Comparison of ENCODE assay signal across 25 cellular contexts in the genomic region with DNA sequence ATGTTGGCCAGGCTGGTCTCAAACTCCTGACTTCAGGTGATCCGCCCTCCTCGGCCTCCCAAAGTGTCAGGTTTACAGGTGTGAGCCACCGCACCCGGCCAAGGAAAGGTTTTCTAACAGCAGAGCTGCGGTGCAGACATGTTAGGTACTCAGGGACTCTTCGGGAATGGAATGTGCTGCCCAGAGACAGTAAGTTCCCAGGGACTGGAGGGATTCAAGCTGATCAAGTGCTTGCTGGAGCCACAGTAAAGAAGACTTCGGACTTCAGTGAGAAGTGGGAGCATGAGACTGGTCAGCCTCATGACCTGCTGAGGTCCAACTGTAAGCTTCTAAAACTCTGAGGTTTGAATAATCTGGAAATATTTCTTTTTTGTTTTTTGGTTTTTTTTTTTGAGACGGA. TPM values are rescaled to one million over a fixed set of nuclear protein-coding genes. Genes with fewer than 3 reads are reported as not detected.
DNase-seq lines count a peak whose midpoint lies in the region; ATAC-seq and TF ChIP-seq lines count a peak whose summit lies in the region.
"Had no signal": no experiment of that assay in that cellular context is flagged by ENCODE, and none has a peak within 500 bp of the region (broad histone marks: within the 10 kb centered on the region; RNA-seq: fewer than 3 reads in every experiment).

No MANE protein-coding gene starts in this region.

- H3K27ac Mint-ChIP-seq in nephron = peak overlapping the region in 2 of 3 experiments; percentile 63 to 96
- no peak overlapping the region for H3K27ac Mint-ChIP-seq in activated naive CD4-positive, alpha-beta T cell treated with anti-CD3 and anti-CD28 coated beads for 36 hours
- H3K27ac Mint-ChIP-seq: CD4-positive, alpha-beta memory T cell; GM23338; HFFc6 had no signal

- H2BK20ac ChIP-seq in IMR-90 (ENCODE audit: low read depth, low read length) = no peak overlapping the region; the same call in 1 of the 2 replicates

- no peak overlapping the region for H4K91ac ChIP-seq in IMR-90 (ENCODE audit: insufficient read depth, low read depth, low read length)

- H3K27me3 ChIP-seq in IMR-90 (ENCODE audit: control insufficient read depth, insufficient read depth, low read length) (peaks cover 3% of the 10 kb centered on the region; the same call in 1 of the 2 replicates), esophagus (ENCODE audit: control insufficient read depth in 1 of 2, insufficient read depth in 2 of 2, low read length in 2 of 2) (no peaks in the 10 kb centered on the region), stomach (peaks cover 0 to 29% (median 0%) of the 10 kb centered on the region in 3 donors)

- no peak for ATAC-seq in IMR-90 (ENCODE audit: low read depth)
- ATAC-seq in HG03196 (IDR thresholded peaks at IDR 0.05; ENCODE audit: unreplicated experiment) = no peak
- ATAC-seq: GM23338 had no signal

- POLR2A ChIA-PET in IMR-90 (lab: Charles Lee; ENCODE audit: unreplicated experiment) = no interaction called here

- no peak overlapping the region for H3K56ac ChIP-seq in IMR-90 (ENCODE audit: extremely low read depth, insufficient read depth, low read length)

- DNase-seq in IMR-90 = no peak
- DNase-seq in stomach = no peak
- no peak for DNase-seq in NCI-H1417 (lab: John Stamatoyannopoulos, UW)
- DNase-seq in NCI-H2029 (lab: John Stamatoyannopoulos, UW) = no peak
- DNase-seq in activated naive CD4-positive, alpha-beta T cell treated with anti-CD3 and anti-CD28 coated beads for 36 hours = no peak
- DNase-seq: C1 segment of cervical spinal cord; Caco-2; CD4-positive, alpha-beta memory T cell; HFFc6; Karpas-422; NCI-H1092; NCI-H1436 treated with DMSO at 0.1 percent for 48 hours; NCI-H1930; NCI-H446 treated with DMSO at 0.1 percent for 48 hours; NCI-H526; Right ventricle myocardium superior; RPMI8226 had no signal

- no peak overlapping the region for H4K8ac ChIP-seq in IMR-90 (ENCODE audit: low read depth in 2 of 2, low read length in 2 of 2)

- H2AFZ ChIP-seq in IMR-90 (replicated peaks; ENCODE audit: low read length, poor library complexity) = no peak overlapping the region
- H2AFZ ChIP-seq: GM23338 had no signal

- H3K9me3 Mint-ChIP-seq in nephron = peaks cover 6% of the 10 kb centered on the region
- H3K9me3 Mint-ChIP-seq in activated naive CD4-positive, alpha-beta T cell treated with anti-CD3 and anti-CD28 coated beads for 36 hours = peaks cover 3% of the 10 kb centered on the region

- no peak overlapping the region for H3K27ac ChIP-seq in IMR-90 (ENCODE audit: insufficient read depth, low read length)
- peak overlapping the region; percentile 17 to 21 for H3K27ac ChIP-seq in esophagus (ENCODE audit: low read depth in 2 of 2, low read length in 1 of 2)
- peak overlapping the region in 4 of 5 donors; percentile 73 to 93 (median 79) for H3K27ac ChIP-seq in stomach
- H3K27ac ChIP-seq: HL-60 had no signal

- no peak overlapping the region for H3K4me2 ChIP-seq in IMR-90 (ENCODE audit: low read depth, low read length)
- H3K4me2 ChIP-seq: GM23338 had no signal

- WGBS in IMR-90 (ENCODE audit: extremely low coverage in 2 of 2, insufficient read length in 1 of 2), 2 experiments = 85% methylated on average over 7 of the region's 8 CpGs; no CpG with 5 or more reads in 1 of the 2 experiments
- 86 to 87% methylated on average over 8 of the region's 8 CpGs for WGBS in esophagus, 2 donors
- 76 to 92% (median 90%) methylated on average over 7 to 8 of the region's 8 CpGs for WGBS in stomach, 5 donors

- H4K5ac ChIP-seq in IMR-90 (ENCODE audit: low read depth, low read length) = no peak overlapping the region

- in situ Hi-C loops in IMR-90 (cut with MboI; ENCODE audit: low sequenced_read_pairs) = no loop called here

- no peak overlapping the region for H2AK9ac ChIP-seq in IMR-90 (replicated peaks; ENCODE audit: low read depth, low read length, poor library complexity)

- H3K14ac ChIP-seq in IMR-90 (replicated peaks; ENCODE audit: low read depth, low read length) = no peak overlapping the region

- H2BK15ac ChIP-seq in IMR-90 (ENCODE audit: low read depth, low read length) = peak overlapping the region; percentile 27; the same call in 1 of the 3 replicates

- 0 out of 2 replicates have a peak overlapping the region, but pooled peaks have one; percentile 15 for H2AK5ac ChIP-seq in IMR-90 (ENCODE audit: low read depth, low read length)

- no peaks in the 10 kb centered on the region for H3K36me3 Mint-ChIP-seq in nephron (ENCODE audit: low read depth)
- no peaks in the 10 kb centered on the region for H3K36me3 Mint-ChIP-seq in activated naive CD4-positive, alpha-beta T cell treated with anti-CD3 and anti-CD28 coated beads for 36 hours (ENCODE audit: low read depth)
- H3K36me3 Mint-ChIP-seq: CD4-positive, alpha-beta memory T cell had no signal

- peaks cover 24% of the 10 kb centered on the region for H3K9me1 ChIP-seq in IMR-90 (ENCODE audit: insufficient read depth, low read length)

- no peak for TF ChIP-seq POLR2A in IMR-90 (IDR thresholded peaks at IDR 0.05; ENCODE audit: low read depth, low read length)
- TF ChIP-seq POLR2A in stomach (IDR thresholded peaks at IDR 0.05) = no peak

- H3K36me3 ChIP-seq in IMR-90 (ENCODE audit: control insufficient read depth, insufficient read depth, low read length) (no peaks in the 10 kb centered on the region), esophagus (ENCODE audit: control insufficient read depth in 2 of 2, insufficient read depth in 2 of 2, low read length in 1 of 2) (no peaks in the 10 kb centered on the region), stomach (no peaks in the 10 kb centered on the region)
- H3K36me3 ChIP-seq: HAP-1 had no signal

- no peaks in the 10 kb centered on the region; the same call in 1 of the 2 replicates for H3K9me3 ChIP-seq in IMR-90 (ENCODE audit: control insufficient read depth, insufficient read depth, low read length)
- H3K9me3 ChIP-seq in esophagus (ENCODE audit: control insufficient read depth in 2 of 2, insufficient read depth in 1 of 2, low read depth in 1 of 2, low read length in 1 of 2) = peaks cover 0 to 2% of the 10 kb centered on the region in 2 donors
- H3K9me3 ChIP-seq in stomach = peaks cover 0 to 9% (median 4%) of the 10 kb centered on the region in 4 donors

- H3K4me3 Mint-ChIP-seq in nephron = no peak overlapping the region
- H3K4me3 Mint-ChIP-seq in activated naive CD4-positive, alpha-beta T cell treated with anti-CD3 and anti-CD28 coated beads for 36 hours = no peak overlapping the region
- H3K4me3 Mint-ChIP-seq: GM23338, HFFc6 had no signal

- no peak for TF ChIP-seq RAD21 in IMR-90 (IDR thresholded peaks at IDR 0.05; ENCODE audit: low read length)

- peaks cover 7% of the 10 kb centered on the region for H3K27me3 Mint-ChIP-seq in nephron (ENCODE audit: low read depth)
- peaks cover 10% of the 10 kb centered on the region for H3K27me3 Mint-ChIP-seq in activated naive CD4-positive, alpha-beta T cell treated with anti-CD3 and anti-CD28 coated beads for 36 hours (ENCODE audit: low read depth)

- no peaks in the 10 kb centered on the region for H3K79me1 ChIP-seq in IMR-90 (ENCODE audit: low read depth in 1 of 2, low read length in 2 of 2)

- H2BK120ac ChIP-seq in IMR-90 (ENCODE audit: low read depth, low read length) = no peak overlapping the region

- BruUV-seq in IMR-90 (replicated peaks; lab: Mats Ljungman, UMichigan) = no TSS peak

- CTCF ChIA-PET in IMR-90 (lab: Yijun Ruan, JAX) = interaction anchor here (0.7 to 1.3 kb wide), 2 partner anchors 118 to 119 kb away, joined by 3 to 4 read pairs; no protein-coding TSS in a partner anchor
- CTCF ChIA-PET in activated naive CD4-positive, alpha-beta T cell treated with anti-CD3 and anti-CD28 coated beads for 36 hours (lab: Charles Lee) = interaction anchor here (0.6 to 0.7 kb wide), 2 partner anchors 340 to 685 kb away, joined by 3 read pairs; no protein-coding TSS in a partner anchor

- TF ChIP-seq CTCF in IMR-90 (conservative IDR thresholded peaks at IDR 0.05; ENCODE audit: low read depth, low read length) = no peak
- TF ChIP-seq CTCF in nephron (IDR thresholded peaks at IDR 0.05; ENCODE audit: unreplicated experiment in 3 of 3) = no peak
- TF ChIP-seq CTCF in stomach (IDR thresholded peaks at IDR 0.05) = no peak

- no peak overlapping the region for H3K9ac ChIP-seq in IMR-90 (ENCODE audit: low read depth, low read length)

- no peak for TF ChIP-seq EP300 in stomach (IDR thresholded peaks at IDR 0.05)

- H3K4ac ChIP-seq in IMR-90 (ENCODE audit: low read depth, low read length) = no peak overlapping the region

- no peaks in the 10 kb centered on the region for H4K20me1 ChIP-seq in IMR-90 (ENCODE audit: insufficient read depth, low read length)

- peaks cover 49% of the 10 kb centered on the region for H3K4me1 Mint-ChIP-seq in nephron
- H3K4me1 Mint-ChIP-seq in activated naive CD4-positive, alpha-beta T cell treated with anti-CD3 and anti-CD28 coated beads for 36 hours (ENCODE audit: low read depth) = no peaks in the 10 kb centered on the region

- intact Hi-C loops in IMR-90 (cut with micrococcal nuclease) = no loop called here
- intact Hi-C loops in stomach (cut with DNase I; ENCODE audit: low total_unique reads) = no loop called here
- intact Hi-C loops in activated naive CD4-positive, alpha-beta T cell treated with anti-CD3 and anti-CD28 coated beads for 36 hours (cut with micrococcal nuclease) = no loop called here

- H3K18ac ChIP-seq in IMR-90 (ENCODE audit: low read depth, low read length) = no peak overlapping the region

- no peak overlapping the region for H3K23ac ChIP-seq in IMR-90 (ENCODE audit: low read depth, low read length)

- dilution Hi-C loops in IMR-90 (cut with HindIII; ENCODE audit: low sequenced_read_pairs, unreplicated experiment) = no loop called here

- H3K4me3 ChIP-seq in IMR-90 (ENCODE audit: insufficient read depth, low read depth, low read length) = no peak overlapping the region
- H3K4me3 ChIP-seq in esophagus (ENCODE audit: low read depth in 1 of 2, low read length in 2 of 2) = no peak overlapping the region
- no peak overlapping the region for H3K4me3 ChIP-seq in stomach
- H3K4me3 ChIP-seq: GM23338, HAP-1 had no signal

- H3K4me1 ChIP-seq in IMR-90 (ENCODE audit: control insufficient read depth, insufficient read depth, low read length) (peaks cover 21% of the 10 kb centered on the region), esophagus (ENCODE audit: control insufficient read depth in 2 of 2, insufficient read depth in 2 of 2, low read length in 1 of 2) (no peaks in the 10 kb centered on the region), stomach (peaks cover 0 to 14% (median 3%) of the 10 kb centered on the region in 4 donors)
- H3K4me1 ChIP-seq: Caco-2, HAP-1 had no signal

- H2BK5ac ChIP-seq in IMR-90 (ENCODE audit: low read depth, low read length, poor library complexity, severe bottlenecking) = no peak overlapping the region

RNA-seq across cellular contexts. Expression of a gene that starts 7.8 kb away (rescaled TPM):
- 3.3 and 4.3 TPM in 2 replicates for total RNA-seq in IMR-90 (2012; rRNA removed)
- polyA plus RNA-seq in IMR-90 (2012; rRNA removed) = 4.0 and 4.9 TPM in 2 replicates
- polyA plus RNA-seq in IMR-90 (2012; cell fraction: cytosol; rRNA removed) = 3.4 and 4.1 TPM in 2 replicates
- polyA plus RNA-seq in IMR-90 (2012; cell fraction: nucleus; rRNA removed; ENCODE audit: low replicate concordance) = 3.2 TPM in 2 replicates
- 100 to 1,000 TPM; 672 to 686 TPM for polyA plus RNA-seq in esophagus
- total RNA-seq in stomach = 1,000 to 10,000 TPM; 1,078 to 5,539 (median 2,913) TPM
- 100 to 1,000 TPM; 122 to 803 (median 204) TPM for polyA plus RNA-seq in stomach
- not detected for total RNA-seq in activated naive CD4-positive, alpha-beta T cell treated with anti-CD3 and anti-CD28 coated beads for 36 hours
- total RNA-seq: A673; Caco-2; CD4-positive, alpha-beta memory T cell; SK-MEL-5 had no signal
- polyA plus RNA-seq: CD4-positive, alpha-beta memory T cell had no signal

RNA-seq across cellular contexts. Expression of a gene that starts 22.7 kb away (rescaled TPM):
- total RNA-seq in IMR-90 (2012; rRNA removed) (74.7 and 89.4 TPM in 2 replicates), stomach (100 to 1,000 TPM in 1 of 5 donors, 10 to 100 TPM in 4; 32.7 to 147 (median 46.4) TPM)
- polyA plus RNA-seq in IMR-90 (2012; rRNA removed) (74.2 and 75.1 TPM in 2 replicates), esophagus (10 to 100 TPM; 46.2 to 49.6 TPM), stomach (100 to 1,000 TPM in 2 of 3 donors, 10 to 100 TPM in 1; 69.2 to 114 (median 105) TPM)
- polyA plus RNA-seq in IMR-90 (2012; cell fraction: cytosol; rRNA removed) = 40.9 and 81.3 TPM in 2 replicates
- 134 and 230 TPM in 2 replicates for polyA plus RNA-seq in IMR-90 (2012; cell fraction: nucleus; rRNA removed; ENCODE audit: low replicate concordance)
- total RNA-seq in activated naive CD4-positive, alpha-beta T cell treated with anti-CD3 and anti-CD28 coated beads for 36 hours = 10 to 100 TPM; 67.1 to 74.2 TPM

RNA-seq across cellular contexts. Expression of a gene that starts 24.3 kb away (rescaled TPM):
- total RNA-seq in IMR-90 (2012; rRNA removed) = 6.8 and 7.8 TPM in 2 replicates
- polyA plus RNA-seq in IMR-90 (2012; rRNA removed) = 81.6 and 109 TPM in 2 replicates
- 37.7 and 53.1 TPM in 2 replicates for polyA plus RNA-seq in IMR-90 (2012; cell fraction: cytosol; rRNA removed)
- 492 and 808 TPM in 2 replicates for polyA plus RNA-seq in IMR-90 (2012; cell fraction: nucleus; rRNA removed; ENCODE audit: low replicate concordance)
- 10 to 100 TPM; 22.3 to 37.7 TPM for polyA plus RNA-seq in esophagus
- total RNA-seq in stomach = 100 to 1,000 TPM in 1 of 5 donors, 10 to 100 TPM in 3, 1 to 10 TPM in 1; 7.4 to 106 (median 30.4) TPM
- 10 to 100 TPM in 1 of 3 donors, 1 to 10 TPM in 2; 9.8 to 65.1 (median 9.9) TPM for polyA plus RNA-seq in stomach
- total RNA-seq in activated naive CD4-positive, alpha-beta T cell treated with anti-CD3 and anti-CD28 coated beads for 36 hours = 1 to 10 TPM; 1.3 to 1.4 TPM

Comparison
In these comparisons a context has a peak if more than half of its experiments do, and no peak if none do; other contexts are left out.
1. RNA of a gene that starts 7.8 kb away (total RNA-seq): 1,078 to 5,539 TPM in stomach; 3.3 to 4.3 TPM in IMR-90 and not detected in activated naive CD4-positive, alpha-beta T cell treated with anti-CD3 and anti-CD28 coated beads for 36 hours; every median in the first group is over 100 times any median in the second.